Comparison of ENCODE assay signal across 2 cellular contexts in genomic region chr1:234518876-234519275, GRCh38.
TF ChIP-seq lines count a peak whose summit lies in the region.

No MANE protein-coding gene starts in this region.

TF ChIP-seq in IMR-90, 13 proteins besides CTCF, POLR2A, EP300 and RAD21:
- TF ChIP-seq CHD1 (IDR thresholded peaks at IDR 0.05; ENCODE audit: low read depth, low read length) (no peak), RCOR1 (IDR thresholded peaks at IDR 0.05; ENCODE audit: insufficient replicate concordance, low read length) (no peak), USF2 (IDR thresholded peaks at IDR 0.05; ENCODE audit: low read depth, low read length) (no peak), BHLHE40 (IDR thresholded peaks at IDR 0.05; ENCODE audit: low read depth, low read length) (no peak), CEBPB (IDR thresholded peaks at IDR 0.05; ENCODE audit: low read depth, low read length) (no peak), MAFK (IDR thresholded peaks at IDR 0.05; ENCODE audit: low read depth, low read length) (no peak), FOS (IDR thresholded peaks at IDR 0.05; ENCODE audit: low read depth, low read length) (no peak)
- TF ChIP-seq, protein P1, sequence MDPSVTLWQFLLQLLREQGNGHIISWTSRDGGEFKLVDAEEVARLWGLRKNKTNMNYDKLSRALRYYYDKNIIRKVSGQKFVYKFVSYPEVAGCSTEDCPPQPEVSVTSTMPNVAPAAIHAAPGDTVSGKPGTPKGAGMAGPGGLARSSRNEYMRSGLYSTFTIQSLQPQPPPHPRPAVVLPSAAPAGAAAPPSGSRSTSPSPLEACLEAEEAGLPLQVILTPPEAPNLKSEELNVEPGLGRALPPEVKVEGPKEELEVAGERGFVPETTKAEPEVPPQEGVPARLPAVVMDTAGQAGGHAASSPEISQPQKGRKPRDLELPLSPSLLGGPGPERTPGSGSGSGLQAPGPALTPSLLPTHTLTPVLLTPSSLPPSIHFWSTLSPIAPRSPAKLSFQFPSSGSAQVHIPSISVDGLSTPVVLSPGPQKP (IDR thresholded peaks at IDR 0.05; ENCODE audit: borderline replicate concordance, low read depth, low read length) = no peak

TF ChIP-seq in WTC11, 78 proteins besides CTCF, POLR2A, EP300 and RAD21:
- no peak for TF ChIP-seq FOXP1 (CRISPR knock-in tag; IDR thresholded peaks at IDR 0.05; ENCODE audit: borderline replicate concordance)
- no peak for TF ChIP-seq KAT7 (CRISPR knock-in tag; IDR thresholded peaks at IDR 0.05; ENCODE audit: borderline replicate concordance)
